Comparison of ENCODE assay signal across 8 cellular contexts in the genomic region with DNA sequence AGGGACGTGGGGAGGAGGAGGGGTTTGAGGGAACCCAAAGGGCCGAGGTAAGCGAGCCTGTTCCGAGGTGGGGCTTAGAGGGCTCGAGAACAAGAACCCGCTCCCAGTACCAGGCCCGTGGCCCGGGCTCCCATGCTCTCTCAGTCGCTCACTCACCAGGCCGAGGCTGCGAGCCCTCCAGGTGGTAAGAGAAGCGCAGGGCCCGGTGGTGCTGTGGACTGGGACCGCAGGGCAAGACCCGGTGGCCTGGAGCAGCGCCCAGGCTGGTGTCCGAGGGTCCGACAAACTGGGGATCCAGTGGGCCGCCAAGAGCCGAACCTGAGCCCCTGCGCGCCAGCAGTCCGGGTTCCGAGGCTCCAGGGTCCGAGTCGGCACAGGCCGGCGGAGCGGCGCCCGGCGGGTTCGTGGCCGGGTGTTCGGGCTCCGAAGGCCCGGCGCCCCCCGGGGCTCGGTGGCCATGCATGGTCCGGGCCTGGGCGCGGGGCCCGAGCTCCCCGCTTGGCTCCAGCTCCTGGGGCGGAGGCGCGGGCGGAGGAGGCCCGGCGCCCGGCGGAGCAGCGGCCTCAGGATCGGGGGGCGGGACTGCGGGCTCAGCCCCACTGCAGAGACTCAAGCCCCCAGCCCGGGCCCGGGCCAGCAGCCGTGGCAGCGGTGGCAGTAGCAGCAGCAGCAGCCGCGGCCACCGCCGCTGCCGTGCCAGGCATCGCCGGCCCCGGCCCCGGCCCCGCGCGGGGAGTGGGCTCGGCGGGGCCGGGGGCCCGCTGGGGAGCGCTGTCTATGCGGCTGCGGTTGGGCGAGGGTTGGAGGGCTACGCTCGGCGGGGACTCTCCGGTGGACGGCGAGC. TPM values are rescaled to one million over a fixed set of nuclear protein-coding genes. Genes with fewer than 3 reads are reported as not detected.
DNase-seq lines count a peak whose midpoint lies in the region; ATAC-seq, FAIRE-seq and TF ChIP-seq lines count a peak whose summit lies in the region.

No MANE protein-coding gene starts in this region.

- H3K4me3 ChIP-seq in WERI-Rb-1 (ENCODE audit: low read depth, low read length) (peak overlapping the region; percentile 57), pancreas (peak overlapping the region; percentile 38 to 58 (median 46))

- peak overlapping the region; percentile 78 for H3K27ac ChIP-seq in WERI-Rb-1
- H3K27ac ChIP-seq in foreskin keratinocyte, result peak overlapping the region; percentile 36
- H3K27ac ChIP-seq in pancreas, result peak overlapping the region in 2 of 4 donors; percentile 19 to 33

- peaks cover 5% of the 10 kb centered on the region for H3K4me1 ChIP-seq in foreskin keratinocyte
- H3K4me1 ChIP-seq in pancreas, result no peaks in the 10 kb centered on the region

- H3K36me3 ChIP-seq in WERI-Rb-1, result no peaks in the 10 kb centered on the region
- H3K36me3 ChIP-seq in pancreas, result no peaks in the 10 kb centered on the region

- TF ChIP-seq CTCF in WERI-Rb-1 (IDR thresholded peaks at IDR 0.05; ENCODE audit: low read depth, low read length) (no peak), foreskin keratinocyte (conservative IDR thresholded peaks at IDR 0.05) (no peak), pancreas (IDR thresholded peaks at IDR 0.05) (no peak)

- no peak for FAIRE-seq in pancreas (lab: Jason Lieb, UNC)

- DNase-seq in NCI-H2227 (lab: John Stamatoyannopoulos, UW; ENCODE audit: unreplicated experiment) (peak; percentile 49), NCI-H2227 treated with DMSO at 0.1 percent for 48 hours (lab: John Stamatoyannopoulos, UW) (no peak), WERI-Rb-1 (peak; percentile 20), foreskin keratinocyte (peak in 1 of 2 donors; percentile 16), pancreas (peak in 5 of 6 donors; percentile 10 to 85 (median 41)), NCI-H2196 treated with DMSO at 0.1 percent for 48 hours (lab: John Stamatoyannopoulos, UW; ENCODE audit: unreplicated experiment) (no peak), medulla oblongata (ENCODE audit: extremely low spot score) (no peak)

- peak; percentile 37 for ATAC-seq in foreskin keratinocyte
- peak; percentile 39 to 62 (median 48) for ATAC-seq in pancreas
- ATAC-seq in HG03025 (IDR thresholded peaks at IDR 0.05; ENCODE audit: low FRiP score, unreplicated experiment), result no peak

- 2 to 31% methylated on average over 45 to 87 of the region's 87 CpGs for WGBS in pancreas, 2 donors

- H3K27me3 ChIP-seq in WERI-Rb-1 (ENCODE audit: insufficient read depth, low read depth, severe bottlenecking), result peaks cover 3% of the 10 kb centered on the region
- no peaks in the 10 kb centered on the region for H3K27me3 ChIP-seq in foreskin keratinocyte
- no peaks in the 10 kb centered on the region for H3K27me3 ChIP-seq in pancreas

- H3K9me3 ChIP-seq in WERI-Rb-1 (ENCODE audit: severe bottlenecking) (no peaks in the 10 kb centered on the region), pancreas (no peaks in the 10 kb centered on the region)

- intact Hi-C loops in pancreas (cut with DNase I), result no loop called here

RNA-seq across cellular contexts. Expression of a gene that starts 0.8 kb away (rescaled TPM):
- total RNA-seq in foreskin keratinocyte (10.2 and 10.9 TPM in 2 replicates), pancreas (1 to 10 TPM; 1.7 to 4.0 (median 2.5) TPM)
- polyA plus RNA-seq in foreskin keratinocyte (8.5 and 9.0 TPM in 2 replicates), pancreas (1 to 10 TPM; 3.0 TPM)

RNA-seq across cellular contexts. Expression of a gene that starts 34.8 kb away (rescaled TPM):
- 27.5 and 31.6 TPM in 2 replicates for total RNA-seq in foreskin keratinocyte
- polyA plus RNA-seq in foreskin keratinocyte, result 1.3 and 1.5 TPM in 2 replicates
- 10 to 100 TPM; 10.6 to 21.6 (median 16.3) TPM for total RNA-seq in pancreas
- polyA plus RNA-seq in pancreas, result 1 to 10 TPM; 4.0 to 4.4 TPM

RNA-seq across cellular contexts. Expression of a gene that starts 55.0 kb away (rescaled TPM):
- total RNA-seq in foreskin keratinocyte, result 33.6 and 39.8 TPM in 2 replicates
- polyA plus RNA-seq in foreskin keratinocyte, result 49.5 and 51.4 TPM in 2 replicates
- 10 to 100 TPM; 12.5 to 18.3 (median 15.3) TPM for total RNA-seq in pancreas
- polyA plus RNA-seq in pancreas, result 10 to 100 TPM; 18.3 to 28.9 TPM

Comparison
In these comparisons a context has a peak if more than half of its experiments do, and no peak if none do; other contexts are left out.
1. DNase-seq: peak in NCI-H2227 (single experiment), WERI-Rb-1 (single experiment) and pancreas (5 of 6); none in NCI-H2227 treated with DMSO at 0.1 percent for 48 hours (single experiment), NCI-H2196 treated with DMSO at 0.1 percent for 48 hours (single experiment) and medulla oblongata (single experiment).